In the genomic region with DNA sequence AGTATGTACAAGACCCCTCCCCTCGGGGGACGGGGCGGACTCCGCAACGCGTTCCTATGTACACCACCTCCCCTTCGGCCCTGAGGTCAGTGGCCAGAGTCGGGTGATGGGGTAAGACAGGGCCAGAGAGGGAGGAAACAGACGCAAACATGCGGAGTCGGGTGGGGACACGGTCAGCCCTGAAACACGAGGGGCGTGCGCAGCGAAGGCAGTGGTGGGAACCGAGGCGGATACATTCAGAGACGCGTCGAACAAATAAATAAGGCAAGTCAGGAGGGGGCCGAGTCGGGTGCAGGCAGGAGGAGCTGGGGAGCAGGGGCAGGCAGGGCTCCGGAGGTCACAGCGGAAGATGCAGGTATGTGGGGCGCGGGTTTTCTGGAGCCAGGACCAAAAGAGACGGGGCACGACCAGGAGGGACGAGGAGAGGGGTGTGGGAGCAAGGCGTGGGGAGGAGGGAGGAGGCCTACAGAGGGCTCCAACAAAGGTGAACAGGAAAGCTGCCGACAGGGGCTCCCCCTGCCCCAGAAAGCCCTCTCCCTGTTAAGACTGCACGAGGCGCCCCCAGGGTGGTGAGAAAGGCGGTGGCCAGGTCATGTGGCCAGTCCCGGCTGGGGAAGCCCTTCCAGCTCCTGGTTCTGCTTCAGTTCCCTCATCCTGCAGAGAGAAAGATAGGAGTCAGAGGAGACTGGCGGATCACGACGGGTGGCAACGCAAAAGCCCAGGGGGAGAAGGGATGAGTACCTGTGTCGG, we compare ENCODE assay signal across 1 cellular context.
TF ChIP-seq lines count a peak whose summit lies in the region.

No MANE protein-coding gene starts in this region.

TF ChIP-seq in HepG2, 621 proteins besides CTCF, POLR2A, EP300 and RAD21 (continued from another document and continues in another):
- TF ChIP-seq, protein P1, sequence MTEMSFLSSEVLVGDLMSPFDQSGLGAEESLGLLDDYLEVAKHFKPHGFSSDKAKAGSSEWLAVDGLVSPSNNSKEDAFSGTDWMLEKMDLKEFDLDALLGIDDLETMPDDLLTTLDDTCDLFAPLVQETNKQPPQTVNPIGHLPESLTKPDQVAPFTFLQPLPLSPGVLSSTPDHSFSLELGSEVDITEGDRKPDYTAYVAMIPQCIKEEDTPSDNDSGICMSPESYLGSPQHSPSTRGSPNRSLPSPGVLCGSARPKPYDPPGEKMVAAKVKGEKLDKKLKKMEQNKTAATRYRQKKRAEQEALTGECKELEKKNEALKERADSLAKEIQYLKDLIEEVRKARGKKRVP (CRISPR knock-in tag; IDR thresholded peaks at IDR 0.05) = peak in 1 of 2 experiments; percentile 72; a peak in 2 of 4 replicates
- TF ChIP-seq, protein P2, sequence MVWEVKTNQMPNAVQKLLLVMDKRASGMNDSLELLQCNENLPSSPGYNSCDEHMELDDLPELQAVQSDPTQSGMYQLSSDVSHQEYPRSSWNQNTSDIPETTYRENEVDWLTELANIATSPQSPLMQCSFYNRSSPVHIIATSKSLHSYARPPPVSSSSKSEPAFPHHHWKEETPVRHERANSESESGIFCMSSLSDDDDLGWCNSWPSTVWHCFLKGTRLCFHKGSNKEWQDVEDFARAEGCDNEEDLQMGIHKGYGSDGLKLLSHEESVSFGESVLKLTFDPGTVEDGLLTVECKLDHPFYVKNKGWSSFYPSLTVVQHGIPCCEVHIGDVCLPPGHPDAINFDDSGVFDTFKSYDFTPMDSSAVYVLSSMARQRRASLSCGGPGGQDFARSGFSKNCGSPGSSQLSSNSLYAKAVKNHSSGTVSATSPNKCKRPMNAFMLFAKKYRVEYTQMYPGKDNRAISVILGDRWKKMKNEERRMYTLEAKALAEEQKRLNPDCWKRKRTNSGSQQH (CRISPR knock-in tag; IDR thresholded peaks at IDR 0.05; ENCODE audit: low read depth) = no peak; the same call in 1 of the 2 replicates
- no peak for TF ChIP-seq PHB2 (IDR thresholded peaks at IDR 0.05; ENCODE audit: partially characterized antibody)
- TF ChIP-seq ZFYVE20 (CRISPR knock-in tag; IDR thresholded peaks at IDR 0.05; ENCODE audit: borderline replicate concordance, low read depth) = peak; percentile 51; the same call in 1 of the 2 replicates
- TF ChIP-seq, protein P3, sequence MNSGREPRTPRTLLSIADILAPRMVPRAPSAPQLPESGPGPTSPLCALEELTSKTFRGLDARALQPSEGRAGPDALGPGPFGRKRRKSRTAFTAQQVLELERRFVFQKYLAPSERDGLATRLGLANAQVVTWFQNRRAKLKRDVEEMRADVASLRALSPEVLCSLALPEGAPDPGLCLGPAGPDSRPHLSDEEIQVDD (CRISPR knock-in tag; IDR thresholded peaks at IDR 0.05; ENCODE audit: borderline replicate concordance) = no peak
- TF ChIP-seq ATAD3A (CRISPR knock-in tag; IDR thresholded peaks at IDR 0.05) = no peak
- TF ChIP-seq MYC (CRISPR knock-in tag; IDR thresholded peaks at IDR 0.05; ENCODE audit: borderline replicate concordance) = peak; percentile 20
- peak; percentile 61; the same call in 1 of the 2 replicates for TF ChIP-seq FOXA3 (CRISPR knock-in tag; IDR thresholded peaks at IDR 0.05)
- peak; percentile 63; the same call in 1 of the 2 replicates for TF ChIP-seq HNRNPL (IDR thresholded peaks at IDR 0.05; ENCODE audit: low read depth, low read length)
- no peak for TF ChIP-seq ZSCAN12 (CRISPR knock-in tag; IDR thresholded peaks at IDR 0.05)
- peak; percentile 13 for TF ChIP-seq ASH2L (IDR thresholded peaks at IDR 0.05; ENCODE audit: insufficient read length, low read depth, low read length)
- TF ChIP-seq, protein P4, sequence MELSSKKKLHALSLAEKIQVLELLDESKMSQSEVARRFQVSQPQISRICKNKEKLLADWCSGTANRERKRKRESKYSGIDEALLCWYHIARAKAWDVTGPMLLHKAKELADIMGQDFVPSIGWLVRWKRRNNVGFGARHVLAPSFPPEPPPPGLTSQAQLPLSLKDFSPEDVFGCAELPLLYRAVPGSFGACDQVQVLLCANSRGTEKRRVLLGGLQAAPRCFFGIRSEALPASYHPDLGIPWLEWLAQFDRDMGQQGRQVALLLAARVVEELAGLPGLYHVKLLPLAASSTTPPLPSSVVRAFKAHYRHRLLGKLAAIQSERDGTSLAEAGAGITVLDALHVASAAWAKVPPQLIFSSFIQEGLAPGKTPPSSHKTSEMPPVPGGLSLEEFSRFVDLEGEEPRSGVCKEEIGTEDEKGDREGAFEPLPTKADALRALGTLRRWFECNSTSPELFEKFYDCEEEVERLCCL (CRISPR knock-in tag; IDR thresholded peaks at IDR 0.05; ENCODE audit: borderline replicate concordance) = 0 out of 2 replicates have a peak, but pooled peaks have one; percentile 41
- no peak for TF ChIP-seq NCOA5 (CRISPR knock-in tag; IDR thresholded peaks at IDR 0.05)
- TF ChIP-seq STAT5B (CRISPR knock-in tag; IDR thresholded peaks at IDR 0.05) = no peak
- TF ChIP-seq, protein P5, sequence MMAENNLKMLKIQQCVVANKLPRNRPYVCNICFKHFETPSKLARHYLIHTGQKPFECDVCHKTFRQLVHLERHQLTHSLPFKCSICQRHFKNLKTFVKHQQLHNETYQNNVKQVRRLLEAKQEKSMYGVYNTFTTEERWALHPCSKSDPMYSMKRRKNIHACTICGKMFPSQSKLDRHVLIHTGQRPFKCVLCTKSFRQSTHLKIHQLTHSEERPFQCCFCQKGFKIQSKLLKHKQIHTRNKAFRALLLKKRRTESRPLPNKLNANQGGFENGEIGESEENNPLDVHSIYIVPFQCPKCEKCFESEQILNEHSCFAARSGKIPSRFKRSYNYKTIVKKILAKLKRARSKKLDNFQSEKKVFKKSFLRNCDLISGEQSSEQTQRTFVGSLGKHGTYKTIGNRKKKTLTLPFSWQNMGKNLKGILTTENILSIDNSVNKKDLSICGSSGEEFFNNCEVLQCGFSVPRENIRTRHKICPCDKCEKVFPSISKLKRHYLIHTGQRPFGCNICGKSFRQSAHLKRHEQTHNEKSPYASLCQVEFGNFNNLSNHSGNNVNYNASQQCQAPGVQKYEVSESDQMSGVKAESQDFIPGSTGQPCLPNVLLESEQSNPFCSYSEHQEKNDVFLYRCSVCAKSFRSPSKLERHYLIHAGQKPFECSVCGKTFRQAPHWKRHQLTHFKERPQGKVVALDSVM (CRISPR knock-in tag; IDR thresholded peaks at IDR 0.05) = no peak
- TF ChIP-seq, protein P6, sequence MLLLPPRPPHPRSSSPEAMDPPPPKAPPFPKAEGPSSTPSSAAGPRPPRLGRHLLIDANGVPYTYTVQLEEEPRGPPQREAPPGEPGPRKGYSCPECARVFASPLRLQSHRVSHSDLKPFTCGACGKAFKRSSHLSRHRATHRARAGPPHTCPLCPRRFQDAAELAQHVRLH (CRISPR knock-in tag; IDR thresholded peaks at IDR 0.05; ENCODE audit: borderline replicate concordance, low read depth) = no peak
- peak; percentile 35; the same call in 1 of the 2 replicates for TF ChIP-seq FOXO1 (CRISPR knock-in tag; IDR thresholded peaks at IDR 0.05)
- no peak for TF ChIP-seq ZSCAN30 (CRISPR knock-in tag; IDR thresholded peaks at IDR 0.05)
- TF ChIP-seq, protein P7, sequence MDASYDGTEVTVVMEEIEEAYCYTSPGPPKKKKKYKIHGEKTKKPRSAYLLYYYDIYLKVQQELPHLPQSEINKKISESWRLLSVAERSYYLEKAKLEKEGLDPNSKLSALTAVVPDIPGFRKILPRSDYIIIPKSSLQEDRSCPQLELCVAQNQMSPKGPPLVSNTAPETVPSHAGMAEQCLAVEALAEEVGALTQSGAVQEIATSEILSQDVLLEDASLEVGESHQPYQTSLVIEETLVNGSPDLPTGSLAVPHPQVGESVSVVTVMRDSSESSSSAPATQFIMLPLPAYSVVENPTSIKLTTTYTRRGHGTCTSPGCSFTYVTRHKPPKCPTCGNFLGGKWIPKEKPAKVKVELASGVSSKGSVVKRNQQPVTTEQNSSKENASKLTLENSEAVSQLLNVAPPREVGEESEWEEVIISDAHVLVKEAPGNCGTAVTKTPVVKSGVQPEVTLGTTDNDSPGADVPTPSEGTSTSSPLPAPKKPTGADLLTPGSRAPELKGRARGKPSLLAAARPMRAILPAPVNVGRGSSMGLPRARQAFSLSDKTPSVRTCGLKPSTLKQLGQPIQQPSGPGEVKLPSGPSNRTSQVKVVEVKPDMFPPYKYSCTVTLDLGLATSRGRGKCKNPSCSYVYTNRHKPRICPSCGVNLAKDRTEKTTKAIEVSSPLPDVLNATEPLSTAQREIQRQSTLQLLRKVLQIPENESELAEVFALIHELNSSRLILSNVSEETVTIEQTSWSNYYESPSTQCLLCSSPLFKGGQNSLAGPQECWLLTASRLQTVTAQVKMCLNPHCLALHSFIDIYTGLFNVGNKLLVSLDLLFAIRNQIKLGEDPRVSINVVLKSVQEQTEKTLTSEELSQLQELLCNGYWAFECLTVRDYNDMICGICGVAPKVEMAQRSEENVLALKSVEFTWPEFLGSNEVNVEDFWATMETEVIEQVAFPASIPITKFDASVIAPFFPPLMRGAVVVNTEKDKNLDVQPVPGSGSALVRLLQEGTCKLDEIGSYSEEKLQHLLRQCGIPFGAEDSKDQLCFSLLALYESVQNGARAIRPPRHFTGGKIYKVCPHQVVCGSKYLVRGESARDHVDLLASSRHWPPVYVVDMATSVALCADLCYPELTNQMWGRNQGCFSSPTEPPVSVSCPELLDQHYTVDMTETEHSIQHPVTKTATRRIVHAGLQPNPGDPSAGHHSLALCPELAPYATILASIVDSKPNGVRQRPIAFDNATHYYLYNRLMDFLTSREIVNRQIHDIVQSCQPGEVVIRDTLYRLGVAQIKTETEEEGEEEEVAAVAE (CRISPR knock-in tag; IDR thresholded peaks at IDR 0.05; ENCODE audit: borderline replicate concordance) = no peak
- TF ChIP-seq, protein P8, sequence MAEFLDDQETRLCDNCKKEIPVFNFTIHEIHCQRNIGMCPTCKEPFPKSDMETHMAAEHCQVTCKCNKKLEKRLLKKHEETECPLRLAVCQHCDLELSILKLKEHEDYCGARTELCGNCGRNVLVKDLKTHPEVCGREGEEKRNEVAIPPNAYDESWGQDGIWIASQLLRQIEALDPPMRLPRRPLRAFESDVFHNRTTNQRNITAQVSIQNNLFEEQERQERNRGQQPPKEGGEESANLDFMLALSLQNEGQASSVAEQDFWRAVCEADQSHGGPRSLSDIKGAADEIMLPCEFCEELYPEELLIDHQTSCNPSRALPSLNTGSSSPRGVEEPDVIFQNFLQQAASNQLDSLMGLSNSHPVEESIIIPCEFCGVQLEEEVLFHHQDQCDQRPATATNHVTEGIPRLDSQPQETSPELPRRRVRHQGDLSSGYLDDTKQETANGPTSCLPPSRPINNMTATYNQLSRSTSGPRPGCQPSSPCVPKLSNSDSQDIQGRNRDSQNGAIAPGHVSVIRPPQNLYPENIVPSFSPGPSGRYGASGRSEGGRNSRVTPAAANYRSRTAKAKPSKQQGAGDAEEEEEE (CRISPR knock-in tag; IDR thresholded peaks at IDR 0.05; ENCODE audit: borderline replicate concordance) = no peak
- TF ChIP-seq ZMYM4 (CRISPR knock-in tag; IDR thresholded peaks at IDR 0.05) = no peak; the same call in 1 of the 2 replicates
- TF ChIP-seq IRX3 (CRISPR knock-in tag; IDR thresholded peaks at IDR 0.05; ENCODE audit: borderline replicate concordance, low read depth) = no peak
- no peak for TF ChIP-seq GZF1 (CRISPR knock-in tag; IDR thresholded peaks at IDR 0.05)
- TF ChIP-seq ZNF577 (CRISPR knock-in tag; IDR thresholded peaks at IDR 0.05; ENCODE audit: borderline replicate concordance, low read depth) = no peak
- TF ChIP-seq, protein P9, sequence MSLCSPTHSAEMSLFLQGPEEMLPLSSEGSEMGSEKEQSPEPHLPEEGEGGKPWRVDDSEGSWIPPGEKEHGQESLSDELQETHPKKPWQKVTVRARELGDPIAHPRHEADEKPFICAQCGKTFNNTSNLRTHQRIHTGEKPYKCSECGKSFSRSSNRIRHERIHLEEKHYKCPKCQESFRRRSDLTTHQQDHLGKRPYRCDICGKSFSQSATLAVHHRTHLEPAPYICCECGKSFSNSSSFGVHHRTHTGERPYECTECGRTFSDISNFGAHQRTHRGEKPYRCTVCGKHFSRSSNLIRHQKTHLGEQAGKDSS (CRISPR knock-in tag; IDR thresholded peaks at IDR 0.05; ENCODE audit: borderline replicate concordance, low read depth) = peak; percentile 51; the same call in 1 of the 2 replicates
- no peak for TF ChIP-seq ZNF563 (CRISPR knock-in tag; IDR thresholded peaks at IDR 0.05)
- TF ChIP-seq EED (CRISPR knock-in tag; IDR thresholded peaks at IDR 0.05) = no peak
- TF ChIP-seq HNRNPH1 (optimal IDR thresholded peaks at IDR 0.05; ENCODE audit: low read depth, low read length) = peak; percentile 65
- TF ChIP-seq MED13 (CRISPR knock-in tag; IDR thresholded peaks at IDR 0.05) = 0 out of 2 replicates have a peak, but pooled peaks have one; percentile 41
- 0 out of 2 replicates have a peak, but pooled peaks have one; percentile 50 for TF ChIP-seq ZNF839 (CRISPR knock-in tag; IDR thresholded peaks at IDR 0.05; ENCODE audit: borderline replicate concordance)
- TF ChIP-seq ZNF75D (CRISPR knock-in tag; IDR thresholded peaks at IDR 0.05; ENCODE audit: borderline replicate concordance) = no peak
- 0 out of 2 replicates have a peak, but pooled peaks have one; percentile 4 for TF ChIP-seq IRF2 (CRISPR knock-in tag; IDR thresholded peaks at IDR 0.05)
- TF ChIP-seq PHF8 (CRISPR knock-in tag; IDR thresholded peaks at IDR 0.05) = peak; percentile 59
- peak; percentile 66; the same call in 1 of the 2 replicates for TF ChIP-seq ZNF546 (CRISPR knock-in tag; conservative IDR thresholded peaks at IDR 0.05)
- TF ChIP-seq FOXK1 (CRISPR knock-in tag; IDR thresholded peaks at IDR 0.05; ENCODE audit: borderline replicate concordance, low read depth) = 0 out of 2 replicates have a peak, but pooled peaks have one; percentile 22
- 0 out of 2 replicates have a peak, but pooled peaks have one; percentile 19 for TF ChIP-seq ZNF841 (CRISPR knock-in tag; IDR thresholded peaks at IDR 0.05; ENCODE audit: borderline replicate concordance)
- TF ChIP-seq ESRRA (CRISPR knock-in tag; IDR thresholded peaks at IDR 0.05; ENCODE audit: low read depth) = no peak
- TF ChIP-seq, protein P10, sequence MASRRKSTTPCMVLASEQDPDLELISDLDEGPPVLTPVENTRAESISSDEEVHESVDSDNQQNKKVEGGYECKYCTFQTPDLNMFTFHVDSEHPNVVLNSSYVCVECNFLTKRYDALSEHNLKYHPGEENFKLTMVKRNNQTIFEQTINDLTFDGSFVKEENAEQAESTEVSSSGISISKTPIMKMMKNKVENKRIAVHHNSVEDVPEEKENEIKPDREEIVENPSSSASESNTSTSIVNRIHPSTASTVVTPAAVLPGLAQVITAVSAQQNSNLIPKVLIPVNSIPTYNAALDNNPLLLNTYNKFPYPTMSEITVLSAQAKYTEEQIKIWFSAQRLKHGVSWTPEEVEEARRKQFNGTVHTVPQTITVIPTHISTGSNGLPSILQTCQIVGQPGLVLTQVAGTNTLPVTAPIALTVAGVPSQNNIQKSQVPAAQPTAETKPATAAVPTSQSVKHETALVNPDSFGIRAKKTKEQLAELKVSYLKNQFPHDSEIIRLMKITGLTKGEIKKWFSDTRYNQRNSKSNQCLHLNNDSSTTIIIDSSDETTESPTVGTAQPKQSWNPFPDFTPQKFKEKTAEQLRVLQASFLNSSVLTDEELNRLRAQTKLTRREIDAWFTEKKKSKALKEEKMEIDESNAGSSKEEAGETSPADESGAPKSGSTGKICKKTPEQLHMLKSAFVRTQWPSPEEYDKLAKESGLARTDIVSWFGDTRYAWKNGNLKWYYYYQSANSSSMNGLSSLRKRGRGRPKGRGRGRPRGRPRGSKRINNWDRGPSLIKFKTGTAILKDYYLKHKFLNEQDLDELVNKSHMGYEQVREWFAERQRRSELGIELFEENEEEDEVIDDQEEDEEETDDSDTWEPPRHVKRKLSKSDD (CRISPR knock-in tag; IDR thresholded peaks at IDR 0.05; ENCODE audit: low read depth) = 0 out of 2 replicates have a peak, but pooled peaks have one; percentile 23
- TF ChIP-seq SMAD1 (CRISPR knock-in tag; IDR thresholded peaks at IDR 0.05; ENCODE audit: borderline replicate concordance, low read depth) = no peak
- TF ChIP-seq RFX3 (CRISPR knock-in tag; IDR thresholded peaks at IDR 0.05) = no peak
